In genomic region chr9:37937403-37937802, GRCh38 we compare ENCODE assay signal across 18 cellular contexts. TPM values are rescaled to one million over a fixed set of nuclear protein-coding genes. Genes with fewer than 3 reads are reported as not detected.
DNase-seq lines count a peak whose midpoint lies in the region; ATAC-seq and TF ChIP-seq lines count a peak whose summit lies in the region.
"Had no signal": no experiment of that assay in that cellular context is flagged by ENCODE, and none has a peak within 500 bp of the region (broad histone marks: within the 10 kb centered on the region; RNA-seq: fewer than 3 reads in every experiment).

No MANE protein-coding gene starts in this region.

- H3F3A ChIP-seq in smooth muscle cell (ENCODE audit: low read depth), result peaks cover 43% of the 10 kb centered on the region

- H4K20me1 ChIP-seq in smooth muscle cell (ENCODE audit: low read depth), result no peaks in the 10 kb centered on the region

- intact Hi-C loops in heart left ventricle (cut with DNase I) (loop anchor here in 2 of 10 donors (5.0 kb wide), 2 partner anchors 50 to 130 kb away; partner anchors contain the start of gene SHB (in 2 of the 2)), cardiac septum (cut with DNase I) (loop anchor here (2.0 to 5.0 kb wide), 2 partner anchors 47 to 125 kb away; no protein-coding TSS in a partner anchor), thyroid gland (cut with DNase I) (no loop called here)

- no peak overlapping the region for H3K4me3 ChIP-seq in heart left ventricle
- H3K4me3 ChIP-seq in adipocyte (ENCODE audit: low read length), result no peak overlapping the region
- H3K4me3 ChIP-seq in smooth muscle cell, result no peak overlapping the region
- no peak overlapping the region for H3K4me3 ChIP-seq in thyroid gland (replicated peaks in 1 of 3)
- H3K4me3 ChIP-seq: A549, left lung had no signal

- peak overlapping the region; percentile 25 for H3K9ac ChIP-seq in adipocyte (ENCODE audit: low read length)
- peak overlapping the region; percentile 92 for H3K9ac ChIP-seq in smooth muscle cell (ENCODE audit: low read depth)

- H3K79me2 ChIP-seq in smooth muscle cell (ENCODE audit: low read depth), result peaks cover 13% of the 10 kb centered on the region

- ATAC-seq in heart left ventricle (no peak), HG02678 (IDR thresholded peaks at IDR 0.05; ENCODE audit: unreplicated experiment) (no peak)
- ATAC-seq: A549; activated naive CD8-positive, alpha-beta T cell treated with anti-CD3 and anti-CD28 coated beads, Interleukin-2, amount 50 U/mL, for 24 hours; activated T-helper 17 cell treated with anti-CD3 and anti-CD28 coated beads, Interleukin-2, amount 50 U/mL, for 72 hours; effector memory CD8-positive, alpha-beta T cell; stimulated activated naive CD8-positive, alpha-beta T cell treated with anti-CD3 and anti-CD28 coated beads, Interleukin-15, Interleukin-2, amounts not matched to agents 100 U/mL and 50 U/mL, for 24 hours had no signal

- 81 to 83% (median 83%) methylated on average over 10 of the region's 10 CpGs for WGBS in heart left ventricle, 4 donors
- WGBS in smooth muscle cell (ENCODE audit: low lambda C conversion rate), result 34% methylated on average over 10 of the region's 10 CpGs
- 88 to 91% methylated on average over 10 of the region's 10 CpGs for WGBS in thyroid gland, 2 donors

- H3K4me2 ChIP-seq in smooth muscle cell, result peak overlapping the region; percentile 77
- H3K4me2 ChIP-seq: A549 had no signal

- no peak for TF ChIP-seq CTCF in heart left ventricle (IDR thresholded peaks at IDR 0.05)
- TF ChIP-seq CTCF in smooth muscle cell (IDR thresholded peaks at IDR 0.05; ENCODE audit: borderline replicate concordance, insufficient read depth, poor library complexity, severe bottlenecking), result no peak
- TF ChIP-seq CTCF in thyroid gland (IDR thresholded peaks at IDR 0.05), result no peak

- H3K9me3 ChIP-seq in heart left ventricle (no peaks in the 10 kb centered on the region), adipocyte (ENCODE audit: control insufficient read depth, low read length) (no peaks in the 10 kb centered on the region), smooth muscle cell (replicated peaks; ENCODE audit: low read depth) (no peaks in the 10 kb centered on the region), thyroid gland (no peaks in the 10 kb centered on the region)
- H3K9me3 ChIP-seq: A549, left lung had no signal

- H3K27ac ChIP-seq in heart left ventricle, result peak overlapping the region in 11 of 12 donors; percentile 2 to 74 (median 55)
- peak overlapping the region; percentile 100 for H3K27ac ChIP-seq in smooth muscle cell (ENCODE audit: low read depth)
- no peak overlapping the region for H3K27ac ChIP-seq in thyroid gland

- DNase-seq in heart left ventricle (peak in 1 of 5 donors; percentile 27), cardiac septum (ENCODE audit: low spot score) (no peak), adipocyte (ENCODE audit: low read depth) (no peak), left kidney (ENCODE audit: low read depth, low spot score) (peak; percentile 46), smooth muscle cell (lab: John Stamatoyannopoulos, UW; ENCODE audit: unreplicated experiment) (no peak), thyroid gland (no peak), NCI-H446 treated with DMSO at 0.1 percent for 48 hours (lab: John Stamatoyannopoulos, UW) (no peak)
- DNase-seq: activated naive CD8-positive, alpha-beta T cell treated with anti-CD3 and anti-CD28 coated beads, Interleukin-2, amount 50 U/mL, for 24 hours; effector memory CD8-positive, alpha-beta T cell; KBM-7; NCI-H2081 treated with DMSO at 0.1 percent for 48 hours; SHP77; stimulated activated CD4-positive, alpha-beta T cell treated with anti-CD3 and anti-CD28 coated beads, Interleukin-15, amount 100 ng/mL, for 24 hours; stimulated activated naive CD8-positive, alpha-beta T cell treated with anti-CD3 and anti-CD28 coated beads, Interleukin-15, Interleukin-2, amounts not matched to agents 100 U/mL and 50 U/mL, for 24 hours had no signal

- H3K36me3 ChIP-seq in heart left ventricle, result peaks cover 0 to 5% (median 0%) of the 10 kb centered on the region in 9 donors
- H3K36me3 ChIP-seq in adipocyte (ENCODE audit: control insufficient read depth, insufficient read depth, low read length, severe bottlenecking), result peaks cover 4% of the 10 kb centered on the region
- H3K36me3 ChIP-seq in smooth muscle cell (ENCODE audit: low read depth), result no peaks in the 10 kb centered on the region
- no peaks in the 10 kb centered on the region for H3K36me3 ChIP-seq in thyroid gland

- H3K27me3 ChIP-seq in heart left ventricle (no peaks in the 10 kb centered on the region), adipocyte (replicated peaks; ENCODE audit: control insufficient read depth, insufficient read depth, low read length) (no peaks in the 10 kb centered on the region), smooth muscle cell (ENCODE audit: low read depth) (no peaks in the 10 kb centered on the region), thyroid gland (no peaks in the 10 kb centered on the region)
- H3K27me3 ChIP-seq: left lung had no signal

- H2AFZ ChIP-seq in smooth muscle cell (ENCODE audit: low read depth), result no peak overlapping the region

- TF ChIP-seq POLR2A in heart left ventricle (IDR thresholded peaks at IDR 0.05) (no peak), thyroid gland (IDR thresholded peaks at IDR 0.05) (no peak)

- H3K4me1 ChIP-seq in heart left ventricle (peaks cover 9 to 47% (median 40%) of the 10 kb centered on the region in 12 donors), adipocyte (ENCODE audit: control insufficient read depth, insufficient read depth, low read length) (peaks cover 42% of the 10 kb centered on the region), smooth muscle cell (ENCODE audit: low read depth) (peaks cover 20% of the 10 kb centered on the region), thyroid gland (peaks cover 0 to 4% of the 10 kb centered on the region in 2 donors)

RNA-seq across cellular contexts. Expression of gene SLC25A51, which starts 33.5 kb away (rescaled TPM):
- total RNA-seq in heart left ventricle (10 to 100 TPM; 18.9 to 27.6 (median 22.9) TPM), cardiac septum (29.0 TPM), smooth muscle cell (32.0 and 42.9 TPM in 2 replicates), thyroid gland (10 to 100 TPM; 28.9 to 34.6 (median 31.6) TPM)
- polyA plus RNA-seq in heart left ventricle (10 to 100 TPM in 1 of 2 donors, 1 to 10 TPM in 1; 8.6 to 16.1 TPM), smooth muscle cell (6.5 and 13.0 TPM in 2 replicates)

Comparison
In these comparisons a context has a peak if more than half of its experiments do, and no peak if none do; other contexts are left out.
1. H3K27ac ChIP-seq: peak in heart left ventricle (11 of 12) and smooth muscle cell (single experiment); none in thyroid gland (0 of 3).